In the genomic region with DNA sequence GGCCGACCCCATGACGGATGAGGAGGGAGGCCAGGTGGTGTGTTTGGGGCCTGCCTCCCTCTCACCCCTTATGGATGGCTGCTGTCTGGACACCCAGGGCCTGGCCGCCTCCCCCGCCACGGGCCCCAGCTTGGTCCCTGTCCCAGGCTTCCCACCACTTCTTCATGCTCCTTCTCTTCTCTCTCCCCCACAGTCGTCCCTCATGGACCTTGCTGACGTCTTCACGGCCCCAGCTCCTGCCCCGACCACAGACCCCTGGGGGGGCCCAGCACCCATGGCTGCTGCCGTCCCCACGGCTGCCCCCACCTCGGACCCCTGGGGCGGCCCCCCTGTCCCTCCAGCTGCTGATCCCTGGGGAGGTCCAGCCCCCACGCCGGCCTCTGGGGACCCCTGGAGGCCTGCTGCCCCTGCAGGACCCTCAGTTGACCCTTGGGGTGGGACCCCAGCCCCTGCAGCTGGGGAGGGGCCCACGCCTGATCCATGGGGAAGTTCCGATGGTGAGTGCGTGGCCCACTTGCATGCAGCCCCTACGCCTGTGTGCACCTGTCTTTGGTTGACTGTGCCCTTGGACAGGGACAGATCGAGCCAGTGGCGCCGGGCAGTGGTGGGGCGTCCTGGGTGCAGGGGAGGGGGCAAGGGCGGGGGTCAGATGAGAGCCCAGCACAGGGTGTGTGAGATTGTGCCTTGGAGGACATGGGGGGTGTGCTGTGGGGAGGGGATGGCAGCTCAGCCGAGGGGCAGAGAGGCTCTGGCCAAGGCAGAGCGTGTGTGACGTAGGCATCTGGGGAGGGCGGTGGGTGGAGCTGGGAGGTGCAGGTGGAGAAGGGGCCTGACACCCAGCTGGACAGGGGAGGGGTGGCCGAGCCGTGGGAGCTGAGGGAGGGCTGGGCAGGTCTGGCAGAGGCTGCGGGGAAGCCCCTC, we compare ENCODE assay signal across 1 cellular context.
TF ChIP-seq lines count a peak whose summit lies in the region.

No MANE protein-coding gene starts in this region.

TF ChIP-seq in GM12878, 131 proteins besides CTCF, POLR2A, EP300 and RAD21:
- TF ChIP-seq NR2F1 (conservative IDR thresholded peaks at IDR 0.05), result no peak
- TF ChIP-seq, protein P1, sequence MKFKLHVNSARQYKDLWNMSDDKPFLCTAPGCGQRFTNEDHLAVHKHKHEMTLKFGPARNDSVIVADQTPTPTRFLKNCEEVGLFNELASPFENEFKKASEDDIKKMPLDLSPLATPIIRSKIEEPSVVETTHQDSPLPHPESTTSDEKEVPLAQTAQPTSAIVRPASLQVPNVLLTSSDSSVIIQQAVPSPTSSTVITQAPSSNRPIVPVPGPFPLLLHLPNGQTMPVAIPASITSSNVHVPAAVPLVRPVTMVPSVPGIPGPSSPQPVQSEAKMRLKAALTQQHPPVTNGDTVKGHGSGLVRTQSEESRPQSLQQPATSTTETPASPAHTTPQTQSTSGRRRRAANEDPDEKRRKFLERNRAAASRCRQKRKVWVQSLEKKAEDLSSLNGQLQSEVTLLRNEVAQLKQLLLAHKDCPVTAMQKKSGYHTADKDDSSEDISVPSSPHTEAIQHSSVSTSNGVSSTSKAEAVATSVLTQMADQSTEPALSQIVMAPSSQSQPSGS (IDR thresholded peaks at IDR 0.05; ENCODE audit: low read length), result no peak
- no peak for TF ChIP-seq CHD2 (IDR thresholded peaks at IDR 0.05; ENCODE audit: borderline replicate concordance, low read depth, low read length)
- no peak for TF ChIP-seq BRCA1 (IDR thresholded peaks at IDR 0.05; ENCODE audit: low read depth, low read length)
- TF ChIP-seq BCL11A (IDR thresholded peaks at IDR 0.05; ENCODE audit: low read depth, low read length), result no peak
- TF ChIP-seq, protein P2, sequence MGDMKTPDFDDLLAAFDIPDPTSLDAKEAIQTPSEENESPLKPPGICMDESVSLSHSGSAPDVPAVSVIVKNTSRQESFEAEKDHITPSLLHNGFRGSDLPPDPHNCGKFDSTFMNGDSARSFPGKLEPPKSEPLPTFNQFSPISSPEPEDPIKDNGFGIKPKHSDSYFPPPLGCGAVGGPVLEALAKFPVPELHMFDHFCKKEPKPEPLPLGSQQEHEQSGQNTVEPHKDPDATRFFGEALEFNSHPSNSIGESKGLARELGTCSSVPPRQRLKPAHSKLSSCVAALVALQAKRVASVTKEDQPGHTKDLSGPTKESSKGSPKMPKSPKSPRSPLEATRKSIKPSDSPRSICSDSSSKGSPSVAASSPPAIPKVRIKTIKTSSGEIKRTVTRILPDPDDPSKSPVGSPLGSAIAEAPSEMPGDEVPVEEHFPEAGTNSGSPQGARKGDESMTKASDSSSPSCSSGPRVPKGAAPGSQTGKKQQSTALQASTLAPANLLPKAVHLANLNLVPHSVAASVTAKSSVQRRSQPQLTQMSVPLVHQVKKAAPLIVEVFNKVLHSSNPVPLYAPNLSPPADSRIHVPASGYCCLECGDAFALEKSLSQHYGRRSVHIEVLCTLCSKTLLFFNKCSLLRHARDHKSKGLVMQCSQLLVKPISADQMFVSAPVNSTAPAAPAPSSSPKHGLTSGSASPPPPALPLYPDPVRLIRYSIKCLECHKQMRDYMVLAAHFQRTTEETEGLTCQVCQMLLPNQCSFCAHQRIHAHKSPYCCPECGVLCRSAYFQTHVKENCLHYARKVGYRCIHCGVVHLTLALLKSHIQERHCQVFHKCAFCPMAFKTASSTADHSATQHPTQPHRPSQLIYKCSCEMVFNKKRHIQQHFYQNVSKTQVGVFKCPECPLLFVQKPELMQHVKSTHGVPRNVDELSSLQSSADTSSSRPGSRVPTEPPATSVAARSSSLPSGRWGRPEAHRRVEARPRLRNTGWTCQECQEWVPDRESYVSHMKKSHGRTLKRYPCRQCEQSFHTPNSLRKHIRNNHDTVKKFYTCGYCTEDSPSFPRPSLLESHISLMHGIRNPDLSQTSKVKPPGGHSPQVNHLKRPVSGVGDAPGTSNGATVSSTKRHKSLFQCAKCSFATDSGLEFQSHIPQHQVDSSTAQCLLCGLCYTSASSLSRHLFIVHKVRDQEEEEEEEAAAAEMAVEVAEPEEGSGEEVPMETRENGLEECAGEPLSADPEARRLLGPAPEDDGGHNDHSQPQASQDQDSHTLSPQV (IDR thresholded peaks at IDR 0.05), result no peak
- TF ChIP-seq, protein P3, sequence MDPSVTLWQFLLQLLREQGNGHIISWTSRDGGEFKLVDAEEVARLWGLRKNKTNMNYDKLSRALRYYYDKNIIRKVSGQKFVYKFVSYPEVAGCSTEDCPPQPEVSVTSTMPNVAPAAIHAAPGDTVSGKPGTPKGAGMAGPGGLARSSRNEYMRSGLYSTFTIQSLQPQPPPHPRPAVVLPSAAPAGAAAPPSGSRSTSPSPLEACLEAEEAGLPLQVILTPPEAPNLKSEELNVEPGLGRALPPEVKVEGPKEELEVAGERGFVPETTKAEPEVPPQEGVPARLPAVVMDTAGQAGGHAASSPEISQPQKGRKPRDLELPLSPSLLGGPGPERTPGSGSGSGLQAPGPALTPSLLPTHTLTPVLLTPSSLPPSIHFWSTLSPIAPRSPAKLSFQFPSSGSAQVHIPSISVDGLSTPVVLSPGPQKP (IDR thresholded peaks at IDR 0.05; ENCODE audit: low read depth, low read length), result no peak
